ENCODE assay signal across 1 cellular context in genomic region chr7:102320601-102321350, GRCh38.
TF ChIP-seq lines count a peak whose summit lies in the region.

No MANE protein-coding gene starts in this region.

TF ChIP-seq in K562, 482 proteins besides CTCF, POLR2A, EP300 and RAD21 (continued from another document):
- TF ChIP-seq HMG20B (CRISPR knock-in tag; IDR thresholded peaks at IDR 0.05): no peak
- TF ChIP-seq PHF20 (IDR thresholded peaks at IDR 0.05; ENCODE audit: partially characterized antibody): peak; percentile 20
- TF ChIP-seq CHD2 (IDR thresholded peaks at IDR 0.05; ENCODE audit: low read depth, low read length): no peak
- no peak for TF ChIP-seq PML (IDR thresholded peaks at IDR 0.05; ENCODE audit: low read length)
- TF ChIP-seq LARP7 (IDR thresholded peaks at IDR 0.05): no peak
- no peak for TF ChIP-seq TRIM28 (IDR thresholded peaks at IDR 0.05)
- no peak for TF ChIP-seq NFYB (IDR thresholded peaks at IDR 0.05; ENCODE audit: extremely low read depth, insufficient read length)
- no peak for TF ChIP-seq MTF1 (CRISPR knock-in tag; IDR thresholded peaks at IDR 0.05; ENCODE audit: borderline replicate concordance)
- TF ChIP-seq ZBTB1 (CRISPR knock-in tag; IDR thresholded peaks at IDR 0.05; ENCODE audit: borderline replicate concordance, low read depth): no peak
- TF ChIP-seq MAX (CRISPR knock-in tag; IDR thresholded peaks at IDR 0.05): peak; percentile 42; the same call in 1 of the 2 replicates
- TF ChIP-seq KDM1A (IDR thresholded peaks at IDR 0.05): peak in 1 of 2 experiments; percentile 96; a peak in 2 of 4 replicates
- TF ChIP-seq HEY1 (CRISPR knock-in tag; IDR thresholded peaks at IDR 0.05; ENCODE audit: borderline replicate concordance): no peak
- peak; percentile 38; the same call in 1 of the 2 replicates for TF ChIP-seq CBFB (CRISPR knock-in tag; IDR thresholded peaks at IDR 0.05)
- no peak for TF ChIP-seq SMAD3 (CRISPR knock-in tag; conservative IDR thresholded peaks at IDR 0.05)
